Comparison of ENCODE assay signal across 15 cellular contexts in the genomic region with DNA sequence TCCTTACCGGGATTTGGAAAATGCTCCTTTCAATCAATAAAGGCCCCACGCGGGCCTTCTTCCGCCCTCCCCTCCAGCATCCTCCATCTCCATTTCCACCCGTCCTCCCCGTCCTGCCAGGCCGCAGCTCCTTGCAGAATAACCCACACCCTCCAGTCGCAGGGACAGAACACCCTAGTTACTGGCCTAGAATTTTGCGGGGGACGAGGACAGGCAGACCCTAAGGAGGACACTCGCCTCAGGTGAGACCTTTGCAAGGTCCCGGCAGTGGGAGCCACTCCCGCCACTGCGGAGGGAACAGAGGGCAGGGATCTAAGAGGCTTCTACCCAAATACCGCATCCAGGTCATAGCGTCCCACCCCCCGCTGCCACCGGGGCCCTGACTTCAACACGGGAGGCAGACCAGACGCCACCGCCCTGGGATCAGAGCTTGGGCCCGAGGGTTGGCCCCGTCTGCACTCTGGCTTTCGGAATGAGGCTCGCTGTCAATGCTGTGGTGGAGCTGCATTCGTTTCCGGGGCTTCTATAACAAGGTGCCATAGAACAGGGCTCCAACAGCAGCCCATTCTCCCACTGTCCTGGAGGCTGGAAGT. TPM values are rescaled to one million over a fixed set of nuclear protein-coding genes. Genes with fewer than 3 reads are reported as not detected.
A peak's percentile ranks its signal among the peaks of the same experiment; 100 is the strongest.
DNase-seq lines count a peak whose midpoint lies in the region; ATAC-seq and TF ChIP-seq lines count a peak whose summit lies in the region.
"Had no signal": no experiment of that assay in that cellular context is flagged by ENCODE, and none has a peak within 500 bp of the region (broad histone marks: within the 10 kb centered on the region; RNA-seq: fewer than 3 reads in every experiment).

No MANE protein-coding gene starts in this region.

- no peaks in the 10 kb centered on the region for H3K36me3 ChIP-seq in osteoblast (ENCODE audit: insufficient read depth, low read length)

- no peaks in the 10 kb centered on the region for H4K20me1 ChIP-seq in osteoblast (ENCODE audit: insufficient read depth, low read length)

- H3K4me3 ChIP-seq in osteoblast (ENCODE audit: insufficient read depth, low read length) = no peak overlapping the region

- no peak overlapping the region for H3K27ac ChIP-seq in osteoblast (ENCODE audit: low read depth, low read length)
- H3K27ac ChIP-seq: 22Rv1 had no signal

- no peak overlapping the region for H2AFZ ChIP-seq in osteoblast (ENCODE audit: low read length)

- TF ChIP-seq CTCF in osteoblast (IDR thresholded peaks at IDR 0.05; ENCODE audit: extremely low read depth, low read depth, low read length) = no peak

- H3K27ac Mint-ChIP-seq in natural killer cell treated with Interleukin-12 subunit alpha and Interleukin-12 subunit beta and Interleukin-15 and Interleukin-18, amount 100 ng/mL, for 72 hours = no peak overlapping the region
- H3K27ac Mint-ChIP-seq: CD8-positive, alpha-beta T cell had no signal

- no peaks in the 10 kb centered on the region for H3K36me3 Mint-ChIP-seq in natural killer cell treated with Interleukin-12 subunit alpha and Interleukin-12 subunit beta and Interleukin-15 and Interleukin-18, amount 100 ng/mL, for 72 hours
- H3K36me3 Mint-ChIP-seq: CD14-positive monocyte; CD8-positive, alpha-beta T cell had no signal

- H3K79me2 ChIP-seq in osteoblast (ENCODE audit: insufficient read depth, low read length) = no peaks in the 10 kb centered on the region

- H3K9me3 ChIP-seq in osteoblast (ENCODE audit: low read depth, low read length) = no peaks in the 10 kb centered on the region

- peak; percentile 55 for DNase-seq in activated effector memory CD4-positive, alpha-beta T cell treated with anti-CD3 and anti-CD28 coated beads, Interleukin-2, amount 50 U/mL, for 16 hours
- DNase-seq in activated effector memory CD4-positive, alpha-beta T cell treated with Interleukin-2 at 50 U/mL for 16 hours = no peak
- DNase-seq in islet precursor cell = peak; percentile 60
- peak; percentile 62 for DNase-seq in osteoblast (ENCODE audit: insufficient read length, low spot score, missing footprints)
- DNase-seq in stimulated activated naive CD8-positive, alpha-beta T cell treated with anti-CD3 and anti-CD28 coated beads, Interleukin-15, Interleukin-2, amounts not matched to agents 100 U/mL and 50 U/mL, for 24 hours = no peak
- no peak for DNase-seq in natural killer cell treated with Interleukin-12 subunit alpha and Interleukin-12 subunit beta and Interleukin-15 and Interleukin-18, amount 100 ng/mL, for 72 hours (ENCODE audit: low spot score)
- DNase-seq: CD8-positive, alpha-beta T cell; COR-L47; DMS153; DMS79 treated with DMSO at 0.1 percent for 48 hours; EL; HCEC 1CT had no signal

- no peak overlapping the region for H3K4me3 Mint-ChIP-seq in natural killer cell treated with Interleukin-12 subunit alpha and Interleukin-12 subunit beta and Interleukin-15 and Interleukin-18, amount 100 ng/mL, for 72 hours
- H3K4me3 Mint-ChIP-seq: CD14-positive monocyte; CD8-positive, alpha-beta T cell had no signal

- peaks cover 11% of the 10 kb centered on the region for H3K4me1 ChIP-seq in osteoblast (ENCODE audit: insufficient read depth, low read length)

- no peak for ATAC-seq in stimulated activated naive CD8-positive, alpha-beta T cell treated with anti-CD3 and anti-CD28 coated beads, Interleukin-15, Interleukin-2, amounts not matched to agents 100 U/mL and 50 U/mL, for 24 hours
- no peak for ATAC-seq in natural killer cell treated with Interleukin-12 subunit alpha and Interleukin-12 subunit beta and Interleukin-15 and Interleukin-18, amount 100 ng/mL, for 72 hours
- no peak for ATAC-seq in HG03354 (IDR thresholded peaks at IDR 0.05; ENCODE audit: poor library complexity, severe bottlenecking, unreplicated experiment)
- ATAC-seq: CD8-positive, alpha-beta T cell had no signal

- peaks cover 0 to 4% of the 10 kb centered on the region in 2 donors for H3K27me3 Mint-ChIP-seq in natural killer cell treated with Interleukin-12 subunit alpha and Interleukin-12 subunit beta and Interleukin-15 and Interleukin-18, amount 100 ng/mL, for 72 hours

- peaks cover 5 to 10% of the 10 kb centered on the region in 2 donors for H3K4me1 Mint-ChIP-seq in natural killer cell treated with Interleukin-12 subunit alpha and Interleukin-12 subunit beta and Interleukin-15 and Interleukin-18, amount 100 ng/mL, for 72 hours (ENCODE audit: low read depth in 2 of 2)

- H3K27me3 ChIP-seq in osteoblast (ENCODE audit: insufficient read depth, low read length) = peaks cover 10% of the 10 kb centered on the region

- no peak overlapping the region for H3K4me2 ChIP-seq in osteoblast (ENCODE audit: insufficient read depth, low read length)

- no peaks in the 10 kb centered on the region for H3K9me3 Mint-ChIP-seq in natural killer cell treated with Interleukin-12 subunit alpha and Interleukin-12 subunit beta and Interleukin-15 and Interleukin-18, amount 100 ng/mL, for 72 hours
- H3K9me3 Mint-ChIP-seq: CD8-positive, alpha-beta T cell had no signal

RNA-seq across cellular contexts. Expression of gene SLC25A10, which starts 26.8 kb away (rescaled TPM):
- 7.6 and 8.3 TPM in 2 replicates for total RNA-seq in osteoblast
- 10 to 100 TPM; 17.5 to 36.3 TPM for total RNA-seq in natural killer cell treated with Interleukin-12 subunit alpha and Interleukin-12 subunit beta and Interleukin-15 and Interleukin-18, amount 100 ng/mL, for 72 hours

RNA-seq across cellular contexts. Expression of gene MRPL12, which starts 35.7 kb away (rescaled TPM):
- 6.2 and 8.8 TPM in 2 replicates for total RNA-seq in osteoblast
- total RNA-seq in natural killer cell treated with Interleukin-12 subunit alpha and Interleukin-12 subunit beta and Interleukin-15 and Interleukin-18, amount 100 ng/mL, for 72 hours = 100 to 1,000 TPM in 1 of 2 donors, 10 to 100 TPM in 1; 98.7 to 226 TPM

RNA-seq across cellular contexts. Expression of gene HGS, which starts 55.1 kb away (rescaled TPM):
- 100 and 110 TPM in 2 replicates for total RNA-seq in osteoblast
- total RNA-seq in natural killer cell treated with Interleukin-12 subunit alpha and Interleukin-12 subunit beta and Interleukin-15 and Interleukin-18, amount 100 ng/mL, for 72 hours = 100 to 1,000 TPM; 140 to 220 TPM

RNA-seq across cellular contexts. Expression of gene ARL16, which starts 55.3 kb away (rescaled TPM):
- total RNA-seq in osteoblast = 24.5 and 26.1 TPM in 2 replicates
- 10 to 100 TPM; 35.5 to 54.7 TPM for total RNA-seq in natural killer cell treated with Interleukin-12 subunit alpha and Interleukin-12 subunit beta and Interleukin-15 and Interleukin-18, amount 100 ng/mL, for 72 hours

Comparison
In these comparisons a context has a peak if more than half of its experiments do, and no peak if none do; other contexts are left out.
1. DNase-seq: peak in activated effector memory CD4-positive, alpha-beta T cell treated with anti-CD3 and anti-CD28 coated beads, Interleukin-2, amount 50 U/mL, for 16 hours (single experiment), islet precursor cell (single experiment) and osteoblast (single experiment); none in activated effector memory CD4-positive, alpha-beta T cell treated with Interleukin-2 at 50 U/mL for 16 hours (single experiment), stimulated activated naive CD8-positive, alpha-beta T cell treated with anti-CD3 and anti-CD28 coated beads, Interleukin-15, Interleukin-2, amounts not matched to agents 100 U/mL and 50 U/mL, for 24 hours (single experiment) and natural killer cell treated with Interleukin-12 subunit alpha and Interleukin-12 subunit beta and Interleukin-15 and Interleukin-18, amount 100 ng/mL, for 72 hours (single experiment).
2. RNA of gene MRPL12, which starts 35.7 kb away (total RNA-seq): 98.7 to 226 TPM in natural killer cell treated with Interleukin-12 subunit alpha and Interleukin-12 subunit beta and Interleukin-15 and Interleukin-18, amount 100 ng/mL, for 72 hours; 6.2 to 8.8 TPM in osteoblast; every median in the first group is over 10 times any median in the second.